ENCODE assay signal across 14 cellular contexts in the genomic region with DNA sequence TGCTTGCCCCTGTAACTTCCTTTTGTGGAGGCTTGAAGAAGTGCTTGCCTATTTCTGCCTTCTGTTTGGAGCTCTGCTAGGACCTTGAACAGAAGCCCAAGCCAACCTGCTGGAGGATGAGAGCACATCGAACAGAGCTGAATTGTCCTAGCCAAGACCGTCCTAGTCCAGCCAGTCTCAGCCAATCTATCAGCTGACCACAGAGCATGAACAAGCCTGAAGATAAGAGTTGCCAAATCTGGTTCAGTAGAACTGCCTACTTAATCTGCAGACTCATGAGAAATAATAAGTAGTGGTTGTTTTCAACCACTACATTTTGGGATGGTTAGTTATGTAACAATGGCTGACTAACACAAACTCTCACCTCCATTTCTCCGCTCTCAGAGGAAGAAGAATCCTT.
"Had no signal": no experiment of that assay in that cellular context is flagged by ENCODE, and none has a peak within 500 bp of the region (broad histone marks: within the 10 kb centered on the region; RNA-seq: fewer than 3 reads in every experiment).

No MANE protein-coding gene starts in this region.

- H3K27me3 Mint-ChIP-seq: activated CD8-positive, alpha-beta T cell treated with anti-CD3 and anti-CD28 coated beads for 36 hours; effector memory CD8-positive, alpha-beta T cell had no signal

- H3K27ac ChIP-seq: ascending aorta, epithelial cell of prostate, right atrium auricular region, tibial artery had no signal

- H3K4me1 ChIP-seq: right atrium auricular region had no signal

- ATAC-seq: activated CD8-positive, alpha-beta T cell treated with anti-CD3 and anti-CD28 coated beads for 36 hours; effector memory CD8-positive, alpha-beta T cell; mucosa of descending colon; naive thymus-derived CD8-positive, alpha-beta T cell had no signal

- H3K9me3 ChIP-seq: ascending aorta, mucosa of descending colon, right atrium auricular region, tibial artery had no signal

- H3K4me3 ChIP-seq: ascending aorta, mucosa of descending colon, right atrium auricular region, tibial artery had no signal

- H3K36me3 Mint-ChIP-seq: naive thymus-derived CD8-positive, alpha-beta T cell had no signal

- H3K9me3 Mint-ChIP-seq: activated CD8-positive, alpha-beta T cell treated with anti-CD3 and anti-CD28 coated beads for 36 hours; effector memory CD8-positive, alpha-beta T cell; naive thymus-derived CD8-positive, alpha-beta T cell had no signal

- H3K27ac Mint-ChIP-seq: activated CD8-positive, alpha-beta T cell treated with anti-CD3 and anti-CD28 coated beads for 36 hours; effector memory CD8-positive, alpha-beta T cell; naive thymus-derived CD8-positive, alpha-beta T cell had no signal

- H3K36me3 ChIP-seq: ascending aorta, right atrium auricular region, tibial artery had no signal

- H3K27me3 ChIP-seq: ascending aorta, right atrium auricular region, tibial artery had no signal

- DNase-seq: activated CD4-positive, alpha-beta T cell treated with anti-CD3 and anti-CD28 coated beads for 4 hours; activated CD8-positive, alpha-beta memory T cell treated with anti-CD3 and anti-CD28 coated beads, Interleukin-2, amount 50 U/mL, for 4 hours; activated CD8-positive, alpha-beta T cell treated with anti-CD3 and anti-CD28 coated beads for 36 hours; caudate nucleus; cortex of kidney; effector memory CD8-positive, alpha-beta T cell; head of caudate nucleus; mucosa of descending colon; naive thymus-derived CD8-positive, alpha-beta T cell; small intestine; tibial artery had no signal

- H3K4me3 Mint-ChIP-seq: activated CD8-positive, alpha-beta T cell treated with anti-CD3 and anti-CD28 coated beads for 36 hours; effector memory CD8-positive, alpha-beta T cell; naive thymus-derived CD8-positive, alpha-beta T cell had no signal
